ENCODE assay signal across 8 cellular contexts in the genomic region with DNA sequence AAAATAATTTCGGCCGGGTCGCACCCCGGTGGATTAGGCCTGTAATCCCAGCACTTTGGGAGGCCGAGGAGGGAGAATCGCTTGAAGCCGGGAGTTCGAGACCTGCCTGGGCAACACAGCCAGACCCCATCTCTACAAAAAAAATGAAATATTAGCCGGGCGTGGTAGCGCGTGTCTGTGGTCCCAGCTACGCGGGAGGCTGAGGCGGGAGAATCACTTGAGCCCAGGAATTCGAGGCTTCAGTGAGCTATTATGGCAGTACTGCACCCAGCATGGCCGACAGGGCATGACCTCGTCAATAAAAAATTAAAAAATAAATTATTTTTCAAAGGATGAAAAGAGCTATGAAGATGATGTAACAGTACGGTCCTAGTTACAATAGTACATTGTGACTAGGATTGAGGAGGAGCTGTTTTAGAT. TPM values are rescaled to one million over a fixed set of nuclear protein-coding genes. Genes with fewer than 3 reads are reported as not detected.
DNase-seq lines count a peak whose midpoint lies in the region; ATAC-seq and TF ChIP-seq lines count a peak whose summit lies in the region.

No MANE protein-coding gene starts in this region.

- DNase-seq in AG09309 (ENCODE audit: low read depth) (no peak), MCF 10A (ENCODE audit: unreplicated experiment) (no peak), Ammon's horn (ENCODE audit: low spot score) (no peak), midbrain (lab: John Stamatoyannopoulos, UW) (no peak), occipital lobe (lab: John Stamatoyannopoulos, UW) (no peak)

- no peak for TF ChIP-seq POLR2A in GM18505 (IDR thresholded peaks at IDR 0.05; ENCODE audit: borderline replicate concordance, extremely low read depth, insufficient read depth, insufficient read length)

- peak overlapping the region; percentile 99 for H3K27ac Mint-ChIP-seq in MCF 10A (ENCODE audit: low read depth, unreplicated experiment)

- H3K36me3 Mint-ChIP-seq in MCF 10A (ENCODE audit: insufficient read depth, unreplicated experiment), result peaks cover 57% of the 10 kb centered on the region

- peaks cover 9% of the 10 kb centered on the region for H3K4me1 Mint-ChIP-seq in MCF 10A (ENCODE audit: insufficient read depth, unreplicated experiment)

- ATAC-seq in GM18505 (IDR thresholded peaks at IDR 0.05; ENCODE audit: unreplicated experiment), result no peak

- peak overlapping the region; percentile 96 for H3K9ac ChIP-seq in HUES6 (ENCODE audit: low read length)
- H3K9ac ChIP-seq in mucosa of stomach (ENCODE audit: low read length), result peak overlapping the region; percentile 82

- no peak for TF ChIP-seq CTCF in AG09309 (IDR thresholded peaks at IDR 0.05; ENCODE audit: control insufficient read depth, insufficient read depth, low read depth, low read length, missing control alignments)
- no peak for TF ChIP-seq CTCF in MCF 10A (IDR thresholded peaks at IDR 0.05; ENCODE audit: unreplicated experiment)

- peak overlapping the region; percentile 93 for H3K4me3 Mint-ChIP-seq in MCF 10A (ENCODE audit: unreplicated experiment)

- H3K27me3 ChIP-seq in HUES6 (ENCODE audit: control insufficient read depth, insufficient read depth, low read length) (no peaks in the 10 kb centered on the region), mucosa of stomach (ENCODE audit: control insufficient read depth, insufficient read depth, low read length) (no peaks in the 10 kb centered on the region)

- intact Hi-C loops in MCF 10A (cut with micrococcal nuclease), result no loop called here

- H3K9me3 ChIP-seq in HUES6 (ENCODE audit: control insufficient read depth, insufficient read depth, low read depth, low read length) (no peaks in the 10 kb centered on the region), mucosa of stomach (ENCODE audit: control insufficient read depth, low read length) (no peaks in the 10 kb centered on the region)

- peak overlapping the region; percentile 95 for H3K27ac ChIP-seq in HUES6 (ENCODE audit: low read depth, low read length)

- CTCF ChIA-PET in MCF 10A (lab: Yijun Ruan, JAX), result interaction anchor here (0.8 kb wide), 1 partner anchor 51 kb away, joined by 3 read pairs; no protein-coding TSS in a partner anchor

- BruUV-seq in MCF 10A (replicated peaks; lab: Mats Ljungman, UMichigan), result TSS peak; percentile 90

- no peaks in the 10 kb centered on the region for H3K27me3 Mint-ChIP-seq in MCF 10A (ENCODE audit: insufficient read depth, unreplicated experiment)

- POLR2A ChIA-PET in MCF 10A (lab: Yijun Ruan, JAX), result interaction anchor here (0.8 to 1.7 kb wide), 12 partner anchors 8 to 401 kb away, joined by 3 to 5 read pairs (median 4); partner anchors contain the start of genes DDX55, KMT5A, MPHOSPH9 and MTRFR

- H3K4me3 ChIP-seq in AG09309 (ENCODE audit: control insufficient read depth, low read depth, low read length) (peak overlapping the region; percentile 65), HUES6 (ENCODE audit: low read depth, low read length) (peak overlapping the region; percentile 96), mucosa of stomach (ENCODE audit: low read length) (peak overlapping the region; percentile 56)

- peaks cover 7% of the 10 kb centered on the region; the same call in 1 of the 2 replicates for H3K4me1 ChIP-seq in HUES6 (ENCODE audit: control insufficient read depth, insufficient read depth, low read length)
- peaks cover 8% of the 10 kb centered on the region for H3K4me1 ChIP-seq in mucosa of stomach (ENCODE audit: control insufficient read depth, insufficient read depth, low read length)

- H3K9me3 Mint-ChIP-seq in MCF 10A (ENCODE audit: unreplicated experiment), result no peaks in the 10 kb centered on the region

- peaks cover 20% of the 10 kb centered on the region for H3K36me3 ChIP-seq in HUES6 (ENCODE audit: control insufficient read depth, insufficient read depth, low read length)
- no peaks in the 10 kb centered on the region for H3K36me3 ChIP-seq in mucosa of stomach (ENCODE audit: control insufficient read depth, insufficient read depth, low read length)

RNA-seq across cellular contexts. Expression of gene GTF2H3, which starts 0.5 kb away (rescaled TPM):
- 76.9 and 85.0 TPM in 2 replicates for total RNA-seq in MCF 10A (2022)
- total RNA-seq in occipital lobe, result 38.7 TPM

RNA-seq across cellular contexts. Expression of gene EIF2B1, which starts 0.7 kb away (rescaled TPM):
- total RNA-seq in MCF 10A (2022) (38.9 and 47.3 TPM in 2 replicates), occipital lobe (27.1 TPM)

RNA-seq across cellular contexts. Expression of gene DDX55, which starts 32.3 kb away (rescaled TPM):
- total RNA-seq in MCF 10A (2022) (28.4 and 30.5 TPM in 2 replicates), occipital lobe (21.5 TPM)

RNA-seq across cellular contexts. Expression of gene TCTN2, which starts 36.8 kb away (rescaled TPM):
- total RNA-seq in MCF 10A (2022) (5.0 and 9.4 TPM in 2 replicates), occipital lobe (17.9 TPM)

RNA-seq across cellular contexts. Expression of gene TMED2, which starts 49.8 kb away (rescaled TPM):
- total RNA-seq in MCF 10A (2022) (302 and 327 TPM in 2 replicates), occipital lobe (244 TPM)
